31 cellular contexts compared by ENCODE assay signal in the genomic region with DNA sequence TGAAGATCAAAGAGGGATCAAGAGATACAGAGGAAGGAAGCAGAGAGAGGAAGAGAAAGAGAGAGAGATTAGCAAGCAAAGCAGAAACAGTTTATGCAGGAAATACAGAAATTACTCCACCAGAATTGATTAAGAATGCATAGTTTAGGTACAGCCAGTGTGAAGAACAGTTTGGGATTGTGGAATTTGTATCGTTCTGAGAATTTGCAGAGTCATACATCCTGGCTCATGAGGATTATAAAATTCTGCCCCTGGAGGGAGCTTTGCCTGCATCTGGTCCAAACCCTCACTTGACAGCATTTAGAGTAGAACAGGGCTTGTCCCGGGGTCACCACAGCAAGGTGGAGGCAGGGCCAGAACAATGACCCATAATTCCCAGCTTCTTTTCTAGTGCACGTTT. TPM values are rescaled to one million over a fixed set of nuclear protein-coding genes. Genes with fewer than 3 reads are reported as not detected.
DNase-seq lines count a peak whose midpoint lies in the region; ATAC-seq and TF ChIP-seq lines count a peak whose summit lies in the region.
"Had no signal": no experiment of that assay in that cellular context is flagged by ENCODE, and none has a peak within 500 bp of the region (broad histone marks: within the 10 kb centered on the region; RNA-seq: fewer than 3 reads in every experiment).

No MANE protein-coding gene starts in this region.

- H3K9me3 ChIP-seq in BLaER1 = no peaks in the 10 kb centered on the region
- H3K9me3 ChIP-seq in OCI-LY7 (ENCODE audit: low read length) = no peaks in the 10 kb centered on the region
- H3K9me3 ChIP-seq: esophagus muscularis mucosa, gastrocnemius medialis, HAP-1, right atrium auricular region, spleen, thoracic aorta had no signal

- H3K27me3 Mint-ChIP-seq in nephron progenitor cell (ENCODE audit: low read depth, poor library complexity) = no peaks in the 10 kb centered on the region
- H3K27me3 Mint-ChIP-seq in stimulated activated naive CD8-positive, alpha-beta T cell treated with anti-CD3 and anti-CD28 coated beads, Interleukin-15, amount 100 ng/mL, for 72 hours = peaks cover 7% of the 10 kb centered on the region
- peaks cover 10% of the 10 kb centered on the region for H3K27me3 Mint-ChIP-seq in mesothelial cell of epicardium (ENCODE audit: low read depth)
- H3K27me3 Mint-ChIP-seq: CD4-positive, alpha-beta T cell had no signal

- CTCF ChIA-PET in OCI-LY7 (lab: Charles Lee; ENCODE audit: unreplicated experiment) = interaction anchor here (0.8 kb wide), 1 partner anchor 24 kb away, joined by 3 read pairs; no protein-coding TSS in a partner anchor

- ATAC-seq in stimulated activated naive CD8-positive, alpha-beta T cell treated with anti-CD3 and anti-CD28 coated beads, Interleukin-15, amount 100 ng/mL, for 72 hours = no peak
- ATAC-seq: gastrocnemius medialis, SK-N-SH treated with all-trans-retinoic acid at 6 μM for 48 hours had no signal

- H3K79me2 ChIP-seq in OCI-LY7 (ENCODE audit: insufficient read depth, low read depth, low read length) = no peaks in the 10 kb centered on the region
- H3K79me2 ChIP-seq: parathyroid adenoma had no signal

- H3K9me3 Mint-ChIP-seq in nephron progenitor cell = peaks cover 3% of the 10 kb centered on the region
- H3K9me3 Mint-ChIP-seq in stimulated activated naive CD8-positive, alpha-beta T cell treated with anti-CD3 and anti-CD28 coated beads, Interleukin-15, amount 100 ng/mL, for 72 hours = no peaks in the 10 kb centered on the region
- H3K9me3 Mint-ChIP-seq in mesothelial cell of epicardium = no peaks in the 10 kb centered on the region
- H3K9me3 Mint-ChIP-seq: activated B cell treated with CpG ODN at 0.5 μM for 24 hours; CD4-positive, alpha-beta T cell had no signal

- DNase-seq in EL = peak; percentile 25
- DNase-seq in OCI-LY7 (ENCODE audit: low spot score) = peak; percentile 1
- DNase-seq in foreskin melanocyte = peak; percentile 9
- DNase-seq in nephron progenitor cell = no peak
- no peak for DNase-seq in stimulated activated naive CD8-positive, alpha-beta T cell treated with anti-CD3 and anti-CD28 coated beads, Interleukin-15, amount 100 ng/mL, for 72 hours
- DNase-seq in mesothelial cell of epicardium (ENCODE audit: low spot score in 2 of 2, unreplicated experiment in 2 of 2) = no peak
- DNase-seq: activated B cell treated with CpG ODN at 0.5 μM for 24 hours; activated CD4-positive, alpha-beta T cell treated with anti-CD3 and anti-CD28 coated beads, Interleukin-2, amount 50 U/mL, for 48 hours; activated effector memory CD4-positive, alpha-beta T cell treated with anti-CD3 and anti-CD28 coated beads, Interleukin-2, amount 50 U/mL, for 16 hours; anterior cingulate cortex; CD4-positive, alpha-beta T cell; DMS 273 treated with DMSO at 0.1 percent for 48 hours; gastrocnemius medialis; hypothalamus; islet precursor cell; NCI-H1105; NCI-H1930; NCI-H69; RPMI8226; spleen; stimulated activated CD4-positive, alpha-beta T cell treated with anti-CD3 and anti-CD28 coated beads, Interleukin-2, amount 100 ng/mL, for 48 hours had no signal

- H3K9me2 ChIP-seq in OCI-LY7 (ENCODE audit: insufficient read depth, low read length) = no peaks in the 10 kb centered on the region

- TF ChIP-seq CTCF in OCI-LY7 (conservative IDR thresholded peaks at IDR 0.05; ENCODE audit: low read length) (no peak), nephron progenitor cell (IDR thresholded peaks at IDR 0.05) (no peak), mesothelial cell of epicardium (IDR thresholded peaks at IDR 0.05; ENCODE audit: unreplicated experiment) (no peak)

- H3K36me3 Mint-ChIP-seq in nephron progenitor cell (ENCODE audit: low read depth) = peaks cover 4% of the 10 kb centered on the region
- no peaks in the 10 kb centered on the region for H3K36me3 Mint-ChIP-seq in mesothelial cell of epicardium

- H3K4me2 ChIP-seq in BLaER1 (peak overlapping the region; percentile 51), OCI-LY7 (ENCODE audit: low read length) (peak overlapping the region; percentile 43)

- H3K27me3 ChIP-seq in BLaER1 = no peaks in the 10 kb centered on the region
- H3K27me3 ChIP-seq: esophagus muscularis mucosa, gastrocnemius medialis, right atrium auricular region had no signal

- H3K4me3 Mint-ChIP-seq in nephron progenitor cell (no peak overlapping the region), mesothelial cell of epicardium (no peak overlapping the region)
- no peak overlapping the region for H3K4me3 Mint-ChIP-seq in stimulated activated naive CD8-positive, alpha-beta T cell treated with anti-CD3 and anti-CD28 coated beads, Interleukin-15, amount 100 ng/mL, for 72 hours
- H3K4me3 Mint-ChIP-seq: activated B cell treated with CpG ODN at 0.5 μM for 24 hours; CD4-positive, alpha-beta T cell had no signal

- H3K4me3 ChIP-seq in BLaER1 (no peak overlapping the region; the same call in 1 of the 2 replicates), OCI-LY7 (ENCODE audit: low read depth, low read length, poor library complexity, severe bottlenecking) (no peak overlapping the region)
- H3K4me3 ChIP-seq: coronary artery, esophagus muscularis mucosa, gastrocnemius medialis, HAP-1, right atrium auricular region, spleen, thoracic aorta had no signal

- no peaks in the 10 kb centered on the region for H3K36me3 ChIP-seq in BLaER1
- no peaks in the 10 kb centered on the region for H3K36me3 ChIP-seq in OCI-LY7 (ENCODE audit: insufficient read depth, low read length)
- H3K36me3 ChIP-seq: gastrocnemius medialis, HAP-1, right atrium auricular region, spleen, thoracic aorta had no signal

- peak overlapping the region; percentile 49; the same call in 1 of the 2 replicates for H3K27ac ChIP-seq in BLaER1
- no peak overlapping the region for H3K27ac ChIP-seq in OCI-LY7 (ENCODE audit: low read depth, low read length, poor library complexity, severe bottlenecking)
- H3K27ac ChIP-seq: coronary artery, esophagus muscularis mucosa, gastrocnemius medialis, parathyroid adenoma, right atrium auricular region, spleen, thoracic aorta had no signal

- H4K20me1 ChIP-seq in BLaER1 (no peaks in the 10 kb centered on the region), OCI-LY7 (ENCODE audit: insufficient read depth, low read length) (no peaks in the 10 kb centered on the region)

- peaks cover 19% of the 10 kb centered on the region for H3K4me1 ChIP-seq in BLaER1
- H3K4me1 ChIP-seq in OCI-LY7 (ENCODE audit: insufficient read depth, low read length, poor library complexity, severe bottlenecking) = peaks cover 8% of the 10 kb centered on the region
- H3K4me1 ChIP-seq: esophagus muscularis mucosa, gastrocnemius medialis, HAP-1, parathyroid adenoma, right atrium auricular region, spleen had no signal

- H2AFZ ChIP-seq in OCI-LY7 (ENCODE audit: low read length) = no peak overlapping the region
- H2AFZ ChIP-seq: parathyroid adenoma had no signal

- POLR2A ChIA-PET in OCI-LY7 (lab: Charles Lee) = interaction anchor here (0.7 kb wide), 1 partner anchor 1914 kb away, joined by 4 read pairs; no protein-coding TSS in a partner anchor

- intact Hi-C loops in OCI-LY7 (cut with micrococcal nuclease; ENCODE audit: unreplicated experiment) = no loop called here

- H3K9ac ChIP-seq in BLaER1 = no peak overlapping the region
- H3K9ac ChIP-seq: parathyroid adenoma had no signal

- peaks cover 17% of the 10 kb centered on the region for H3K4me1 Mint-ChIP-seq in nephron progenitor cell
- peaks cover 20% of the 10 kb centered on the region for H3K4me1 Mint-ChIP-seq in stimulated activated naive CD8-positive, alpha-beta T cell treated with anti-CD3 and anti-CD28 coated beads, Interleukin-15, amount 100 ng/mL, for 72 hours
- no peaks in the 10 kb centered on the region for H3K4me1 Mint-ChIP-seq in mesothelial cell of epicardium
- H3K4me1 Mint-ChIP-seq: activated B cell treated with CpG ODN at 0.5 μM for 24 hours had no signal

- H3K27ac Mint-ChIP-seq in nephron progenitor cell (no peak overlapping the region), mesothelial cell of epicardium (no peak overlapping the region)
- no peak overlapping the region for H3K27ac Mint-ChIP-seq in stimulated activated naive CD8-positive, alpha-beta T cell treated with anti-CD3 and anti-CD28 coated beads, Interleukin-15, amount 100 ng/mL, for 72 hours
- H3K27ac Mint-ChIP-seq: activated B cell treated with CpG ODN at 0.5 μM for 24 hours; CD4-positive, alpha-beta T cell had no signal

- BruUV-seq in OCI-LY7 (replicated peaks; lab: Mats Ljungman, UMichigan) = no TSS peak

RNA-seq across cellular contexts. Expression of a gene that starts 44.1 kb away (rescaled TPM):
- not detected in 2 replicates for total RNA-seq in OCI-LY7 (2014; rRNA removed; shearing (Covaris generic))
- total RNA-seq in OCI-LY7 (2022) (not detected in 2 replicates), mesothelial cell of epicardium (1.4 to 2.4 TPM (median 1.5 TPM) in 3 replicates)
- total RNA-seq: activated B cell treated with CpG ODN at 0.5 μM for 24 hours; CD4-positive, alpha-beta T cell; mononuclear cell had no signal

RNA-seq across cellular contexts. Expression of a gene that starts 50.1 kb away (rescaled TPM):
- total RNA-seq in OCI-LY7 (2014; rRNA removed; shearing (Covaris generic)) = not detected in 2 replicates
- total RNA-seq in OCI-LY7 (2022) = not detected in 2 replicates
- total RNA-seq in mesothelial cell of epicardium = not detected in 3 replicates
- total RNA-seq: activated B cell treated with CpG ODN at 0.5 μM for 24 hours; CD4-positive, alpha-beta T cell; esophagus muscularis mucosa; gastrocnemius medialis; lower leg skin; mononuclear cell; right atrium auricular region; spleen had no signal

Comparison
In these comparisons a context has a peak if more than half of its experiments do, and no peak if none do; other contexts are left out.
1. DNase-seq: peak in EL (single experiment), OCI-LY7 (single experiment) and foreskin melanocyte (single experiment); none in nephron progenitor cell (single experiment), stimulated activated naive CD8-positive, alpha-beta T cell treated with anti-CD3 and anti-CD28 coated beads, Interleukin-15, amount 100 ng/mL, for 72 hours (0 of 2) and mesothelial cell of epicardium (0 of 2).